ENCODE assay signal across 1 cellular context in the genomic region with DNA sequence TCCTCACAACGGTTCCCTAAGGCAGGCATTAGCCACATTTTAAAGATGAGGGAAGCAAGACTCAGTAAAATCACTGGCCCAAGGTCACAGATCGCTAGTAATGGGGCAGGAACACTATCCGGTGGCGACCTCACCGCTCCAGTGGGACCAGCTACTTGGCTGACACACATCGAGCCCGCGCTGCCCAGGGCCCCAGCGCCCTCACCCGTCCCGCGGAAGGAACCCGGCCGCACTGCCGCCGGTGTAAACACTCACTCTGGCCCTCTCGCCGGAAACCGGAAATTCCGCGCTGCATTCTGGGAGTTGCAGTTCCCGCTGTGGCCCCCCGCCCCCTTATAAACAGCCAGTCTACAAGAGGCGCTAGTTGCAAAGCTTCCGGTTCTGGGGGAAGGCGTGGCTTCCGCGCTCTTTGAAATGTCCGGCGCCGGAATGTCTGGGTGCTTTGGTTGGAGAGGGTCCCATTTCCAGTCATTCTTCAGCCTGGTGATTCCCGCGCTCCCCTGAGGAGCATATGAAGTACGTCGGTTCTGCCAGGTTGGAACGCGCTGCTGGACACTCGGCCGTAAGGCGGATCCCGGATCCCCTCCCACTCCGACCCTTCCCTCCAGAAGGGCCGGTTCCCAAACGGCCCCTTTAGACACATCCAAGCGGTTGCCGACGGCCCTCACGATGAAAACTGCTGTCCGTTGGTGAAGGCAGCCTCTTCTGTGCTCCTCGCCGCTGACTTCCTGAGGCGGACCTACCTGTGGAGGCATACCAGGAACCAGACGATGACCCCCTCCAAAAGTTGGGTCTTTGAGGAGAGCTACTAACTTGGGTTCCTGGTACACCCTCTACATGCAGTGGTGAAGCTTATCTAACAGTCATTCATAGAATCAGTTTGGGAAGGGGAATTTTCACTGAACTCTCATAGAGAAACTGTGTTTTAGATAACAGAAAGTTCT.
TF ChIP-seq lines count a peak whose summit lies in the region.

A gene with protein sequence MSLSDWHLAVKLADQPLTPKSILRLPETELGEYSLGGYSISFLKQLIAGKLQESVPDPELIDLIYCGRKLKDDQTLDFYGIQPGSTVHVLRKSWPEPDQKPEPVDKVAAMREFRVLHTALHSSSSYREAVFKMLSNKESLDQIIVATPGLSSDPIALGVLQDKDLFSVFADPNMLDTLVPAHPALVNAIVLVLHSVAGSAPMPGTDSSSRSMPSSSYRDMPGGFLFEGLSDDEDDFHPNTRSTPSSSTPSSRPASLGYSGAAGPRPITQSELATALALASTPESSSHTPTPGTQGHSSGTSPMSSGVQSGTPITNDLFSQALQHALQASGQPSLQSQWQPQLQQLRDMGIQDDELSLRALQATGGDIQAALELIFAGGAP (minus strand): TSS at position 258 of the 944 bp plus-strand sequence. CDS start 2,293 bp downstream, outside the sequence.

TF ChIP-seq in K562, 482 proteins besides CTCF, POLR2A, EP300 and RAD21 (continued from another document and continues in another):
- no peak for TF ChIP-seq PTRF (tag; IDR thresholded peaks at IDR 0.05)
- TF ChIP-seq SIX5 (IDR thresholded peaks at IDR 0.05; ENCODE audit: borderline replicate concordance in 1 of 2, insufficient read depth in 1 of 2, low read depth in 1 of 2, low read length in 2 of 2): peak; percentile 70 to 82
- TF ChIP-seq MEF2D (tag; conservative IDR thresholded peaks at IDR 0.05; ENCODE audit: low read depth): no peak
- TF ChIP-seq ZNF780A (CRISPR knock-in tag; IDR thresholded peaks at IDR 0.05): no peak
- no peak for TF ChIP-seq HDGF (IDR thresholded peaks at IDR 0.05)
- TF ChIP-seq, protein P1, sequence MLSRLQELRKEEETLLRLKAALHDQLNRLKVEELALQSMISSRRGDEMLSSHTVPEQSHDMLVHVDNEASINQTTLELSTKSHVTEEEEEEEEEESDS (CRISPR knock-in tag; IDR thresholded peaks at IDR 0.05): no peak
- no peak for TF ChIP-seq SRSF3 (IDR thresholded peaks at IDR 0.05; ENCODE audit: insufficient read depth, low read length)
- TF ChIP-seq TRIM25 (IDR thresholded peaks at IDR 0.05; ENCODE audit: borderline replicate concordance): no peak
- no peak for TF ChIP-seq FOXJ3 (CRISPR knock-in tag; IDR thresholded peaks at IDR 0.05)
- peak; percentile 91; the same call in 1 of the 2 replicates for TF ChIP-seq MTA3 (IDR thresholded peaks at IDR 0.05; ENCODE audit: borderline replicate concordance)
- TF ChIP-seq, protein P2, sequence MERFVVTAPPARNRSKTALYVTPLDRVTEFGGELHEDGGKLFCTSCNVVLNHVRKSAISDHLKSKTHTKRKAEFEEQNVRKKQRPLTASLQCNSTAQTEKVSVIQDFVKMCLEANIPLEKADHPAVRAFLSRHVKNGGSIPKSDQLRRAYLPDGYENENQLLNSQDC (CRISPR knock-in tag; IDR thresholded peaks at IDR 0.05): no peak
- no peak for TF ChIP-seq FOS (IDR thresholded peaks at IDR 0.05; ENCODE audit: extremely low read depth, insufficient read length)
- TF ChIP-seq RBM39 (optimal IDR thresholded peaks at IDR 0.05; ENCODE audit: low read depth, low read length): peak; percentile 58
- 0 out of 2 replicates have a peak, but pooled peaks have one; percentile 9 for TF ChIP-seq BRD4 (IDR thresholded peaks at IDR 0.05)
- no peak for TF ChIP-seq CAMTA2 (CRISPR knock-in tag; conservative IDR thresholded peaks at IDR 0.05)
- TF ChIP-seq RERE (CRISPR knock-in tag; IDR thresholded peaks at IDR 0.05; ENCODE audit: borderline replicate concordance): no peak
- TF ChIP-seq ZNF316 (IDR thresholded peaks at IDR 0.05): no peak
- TF ChIP-seq ZNF644 (tag; IDR thresholded peaks at IDR 0.05; ENCODE audit: low read depth): no peak
- peak; percentile 99 for TF ChIP-seq GABPA (tag; conservative IDR thresholded peaks at IDR 0.05; ENCODE audit: low read depth)
- TF ChIP-seq TEAD2 (tag; IDR thresholded peaks at IDR 0.05): 0 out of 2 replicates have a peak, but pooled peaks have one; percentile 53
- TF ChIP-seq SRSF7 (optimal IDR thresholded peaks at IDR 0.05; ENCODE audit: low read depth, low read length): no peak
- TF ChIP-seq DEAF1 (CRISPR knock-in tag; IDR thresholded peaks at IDR 0.05): no peak
- no peak for TF ChIP-seq ZSCAN32 (CRISPR knock-in tag; IDR thresholded peaks at IDR 0.05)
- TF ChIP-seq TAF15 (IDR thresholded peaks at IDR 0.05; ENCODE audit: low read depth, low read length): no peak
- TF ChIP-seq REST (CRISPR knock-in tag; IDR thresholded peaks at IDR 0.05; ENCODE audit: low read depth): no peak
- TF ChIP-seq, protein P3, sequence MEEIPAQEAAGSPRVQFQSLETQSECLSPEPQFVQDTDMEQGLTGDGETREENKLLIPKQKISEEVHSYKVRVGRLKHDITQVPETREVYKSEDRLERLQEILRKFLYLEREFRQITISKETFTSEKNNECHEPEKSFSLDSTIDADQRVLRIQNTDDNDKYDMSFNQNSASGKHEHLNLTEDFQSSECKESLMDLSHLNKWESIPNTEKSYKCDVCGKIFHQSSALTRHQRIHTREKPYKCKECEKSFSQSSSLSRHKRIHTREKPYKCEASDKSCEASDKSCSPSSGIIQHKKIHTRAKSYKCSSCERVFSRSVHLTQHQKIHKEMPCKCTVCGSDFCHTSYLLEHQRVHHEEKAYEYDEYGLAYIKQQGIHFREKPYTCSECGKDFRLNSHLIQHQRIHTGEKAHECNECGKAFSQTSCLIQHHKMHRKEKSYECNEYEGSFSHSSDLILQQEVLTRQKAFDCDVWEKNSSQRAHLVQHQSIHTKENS (CRISPR knock-in tag; IDR thresholded peaks at IDR 0.05): no peak
- no peak for TF ChIP-seq ARID1B (IDR thresholded peaks at IDR 0.05)
- peak; percentile 84 for TF ChIP-seq POLR2AphosphoS5 (IDR thresholded peaks at IDR 0.05; ENCODE audit: control insufficient read depth, insufficient read depth, low read depth, low read length)
- 0 out of 2 replicates have a peak, but pooled peaks have one; percentile 41 for TF ChIP-seq E2F3 (CRISPR knock-in tag; IDR thresholded peaks at IDR 0.05)
- no peak for TF ChIP-seq HIVEP1 (CRISPR knock-in tag; IDR thresholded peaks at IDR 0.05)
- no peak for TF ChIP-seq CBX8 (IDR thresholded peaks at IDR 0.05; ENCODE audit: borderline replicate concordance, extremely low read depth, low read depth, low read length, poor library complexity, severe bottlenecking)
- TF ChIP-seq NONO (IDR thresholded peaks at IDR 0.05; ENCODE audit: low read depth in 2 of 2, low read length in 1 of 2): peak in 1 of 2 experiments; percentile 72; a peak in 2 of 4 replicates
- no peak for TF ChIP-seq CHD1 (IDR thresholded peaks at IDR 0.05; ENCODE audit: low read length)
- TF ChIP-seq MYNN (IDR thresholded peaks at IDR 0.05): peak; percentile 57; the same call in 1 of the 2 replicates
- TF ChIP-seq MYNN (CRISPR knock-in tag; IDR thresholded peaks at IDR 0.05): no peak
- TF ChIP-seq, protein P4, sequence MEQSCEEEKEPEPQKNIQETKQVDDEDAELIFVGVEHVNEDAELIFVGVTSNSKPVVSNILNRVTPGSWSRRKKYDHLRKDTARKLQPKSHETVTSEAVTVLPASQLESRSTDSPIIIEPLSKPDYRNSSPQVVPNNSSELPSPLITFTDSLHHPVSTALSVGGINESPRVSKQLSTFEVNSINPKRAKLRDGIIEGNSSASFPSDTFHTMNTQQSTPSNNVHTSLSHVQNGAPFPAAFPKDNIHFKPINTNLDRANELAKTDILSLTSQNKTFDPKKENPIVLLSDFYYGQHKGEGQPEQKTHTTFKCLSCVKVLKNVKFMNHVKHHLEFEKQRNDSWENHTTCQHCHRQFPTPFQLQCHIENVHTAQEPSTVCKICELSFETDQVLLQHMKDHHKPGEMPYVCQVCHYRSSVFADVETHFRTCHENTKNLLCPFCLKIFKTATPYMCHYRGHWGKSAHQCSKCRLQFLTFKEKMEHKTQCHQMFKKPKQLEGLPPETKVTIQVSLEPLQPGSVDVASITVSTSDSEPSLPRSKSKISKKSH (CRISPR knock-in tag; IDR thresholded peaks at IDR 0.05): no peak
- TF ChIP-seq NFYB (IDR thresholded peaks at IDR 0.05; ENCODE audit: extremely low read depth, insufficient read length): no peak
- TF ChIP-seq KAT2B (IDR thresholded peaks at IDR 0.05; ENCODE audit: low read depth, low read length): no peak
- no peak for TF ChIP-seq CSDE1 (IDR thresholded peaks at IDR 0.05)
- TF ChIP-seq, protein P5, sequence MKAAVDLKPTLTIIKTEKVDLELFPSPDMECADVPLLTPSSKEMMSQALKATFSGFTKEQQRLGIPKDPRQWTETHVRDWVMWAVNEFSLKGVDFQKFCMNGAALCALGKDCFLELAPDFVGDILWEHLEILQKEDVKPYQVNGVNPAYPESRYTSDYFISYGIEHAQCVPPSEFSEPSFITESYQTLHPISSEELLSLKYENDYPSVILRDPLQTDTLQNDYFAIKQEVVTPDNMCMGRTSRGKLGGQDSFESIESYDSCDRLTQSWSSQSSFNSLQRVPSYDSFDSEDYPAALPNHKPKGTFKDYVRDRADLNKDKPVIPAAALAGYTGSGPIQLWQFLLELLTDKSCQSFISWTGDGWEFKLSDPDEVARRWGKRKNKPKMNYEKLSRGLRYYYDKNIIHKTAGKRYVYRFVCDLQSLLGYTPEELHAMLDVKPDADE (conservative IDR thresholded peaks at IDR 0.05; ENCODE audit: control insufficient read depth, low read depth, low read length): peak; percentile 95
